9 cellular contexts compared by ENCODE assay signal in the genomic region with DNA sequence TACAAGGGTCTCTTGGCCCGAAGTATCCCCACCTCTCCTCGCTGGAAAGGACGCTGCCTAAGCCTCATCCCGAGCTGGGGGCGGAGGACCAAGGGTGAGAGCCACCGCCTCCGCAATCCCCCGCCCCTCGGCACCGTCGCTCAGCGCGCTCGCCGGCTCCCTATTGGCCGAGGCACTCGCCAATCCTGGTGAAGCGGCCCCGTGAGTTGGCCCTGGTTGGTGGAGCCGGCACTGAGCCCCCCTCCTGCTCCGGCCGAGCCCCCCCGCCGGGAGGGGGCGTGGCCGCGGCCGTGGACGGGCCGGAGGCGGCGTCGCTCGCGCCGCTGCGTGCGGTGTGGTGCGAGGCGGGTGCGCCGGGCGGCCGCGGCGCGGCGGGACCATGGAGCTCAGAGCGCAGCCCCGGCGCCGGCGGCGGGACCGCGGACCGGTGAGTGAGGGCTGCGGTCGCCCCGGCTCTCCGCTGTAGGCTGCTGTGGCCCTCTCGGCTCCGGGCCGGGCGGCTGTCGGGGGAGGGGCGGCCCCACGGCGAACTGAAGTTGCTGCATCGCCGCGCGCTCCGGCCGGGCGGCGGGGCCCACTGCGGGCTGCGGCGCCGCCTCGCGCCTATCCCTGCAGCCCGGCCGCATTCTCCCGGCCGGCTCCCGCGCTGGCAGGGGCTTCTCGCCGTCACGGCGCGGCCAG. TPM values are rescaled to one million over a fixed set of nuclear protein-coding genes. Genes with fewer than 3 reads are reported as not detected.
DNase-seq lines count a peak whose midpoint lies in the region; ATAC-seq and TF ChIP-seq lines count a peak whose summit lies in the region.
"Had no signal": no experiment of that assay in that cellular context is flagged by ENCODE, and none has a peak within 500 bp of the region (broad histone marks: within the 10 kb centered on the region; RNA-seq: fewer than 3 reads in every experiment).

A gene with protein sequence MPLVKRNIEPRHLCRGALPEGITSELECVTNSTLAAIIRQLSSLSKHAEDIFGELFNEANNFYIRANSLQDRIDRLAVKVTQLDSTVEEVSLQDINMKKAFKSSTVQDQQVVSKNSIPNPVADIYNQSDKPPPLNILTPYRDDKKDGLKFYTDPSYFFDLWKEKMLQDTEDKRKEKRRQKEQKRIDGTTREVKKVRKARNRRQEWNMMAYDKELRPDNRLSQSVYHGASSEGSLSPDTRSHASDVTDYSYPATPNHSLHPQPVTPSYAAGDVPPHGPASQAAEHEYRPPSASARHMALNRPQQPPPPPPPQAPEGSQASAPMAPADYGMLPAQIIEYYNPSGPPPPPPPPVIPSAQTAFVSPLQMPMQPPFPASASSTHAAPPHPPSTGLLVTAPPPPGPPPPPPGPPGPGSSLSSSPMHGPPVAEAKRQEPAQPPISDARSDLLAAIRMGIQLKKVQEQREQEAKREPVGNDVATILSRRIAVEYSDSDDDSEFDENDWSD (plus strand): TSS at position 291 of the 681 bp plus-strand sequence. CDS start 84,588 bp downstream, outside the sequence.

- H3K36me3 ChIP-seq in breast epithelium (no peaks in the 10 kb centered on the region), iPS-18a (ENCODE audit: control insufficient read depth, low read depth, low read length) (no peaks in the 10 kb centered on the region)
- H3K36me3 ChIP-seq: neutrophil had no signal

- H3K4me3 ChIP-seq in NB4 (ENCODE audit: low read depth, low read length) (no peak within 1 kb of the TSS), breast epithelium (peak within 1 kb of the TSS; percentile 78 to 84 (median 81)), iPS-18a (ENCODE audit: low read length) (peak within 1 kb of the TSS; percentile 75)

- ATAC-seq in SK-N-SH treated with all-trans-retinoic acid at 6 μM for 48 hours (peak; percentile 99), sciatic nerve (peak; percentile 99)

- CTCF ChIA-PET in GM10248 (lab: Yijun Ruan, JAX), result interaction anchor here (1.3 kb wide), 1 partner anchor 141 kb away, joined by 3 read pairs; no protein-coding TSS in a partner anchor

- no peak for TF ChIP-seq CTCF in GM10248 (IDR thresholded peaks at IDR 0.05; ENCODE audit: control extremely low read depth, extremely low read depth, low read depth, missing control alignments)
- no peak for TF ChIP-seq CTCF in HFFc6 (IDR thresholded peaks at IDR 0.05)
- TF ChIP-seq CTCF in NB4 (IDR thresholded peaks at IDR 0.05; ENCODE audit: low read depth, low read length), result no peak
- TF ChIP-seq CTCF in breast epithelium (IDR thresholded peaks at IDR 0.05), result no peak

- intact Hi-C loops in breast epithelium (cut with DNase I; ENCODE audit: low total_unique reads) (loop anchor here (2.0 kb wide), 1 partner anchor 29 kb away; no protein-coding TSS in a partner anchor), sciatic nerve (cut with DNase I) (no loop called here)

- no peaks in the 10 kb centered on the region for H3K4me1 ChIP-seq in breast epithelium
- peaks cover 26% of the 10 kb centered on the region for H3K4me1 ChIP-seq in iPS-18a (ENCODE audit: control insufficient read depth, low read depth, low read length)

- H3K4me3 Mint-ChIP-seq in HFFc6, result peak within 1 kb of the TSS; percentile 95

- DNase-seq in GM10248 (ENCODE audit: extremely low spot score) (peak; percentile 76), HFFc6 (peak; percentile 89), NB4 (ENCODE audit: low read depth) (peak; percentile 71), breast epithelium (ENCODE audit: low spot score in 2 of 2) (peak; percentile 85 to 92), sciatic nerve (ENCODE audit: low spot score) (peak; percentile 95), AML-193 (lab: John Stamatoyannopoulos, UW) (no peak)

- H3K9me3 Mint-ChIP-seq in HFFc6, result no peaks in the 10 kb centered on the region

- H3K27ac Mint-ChIP-seq in HFFc6, result peak within 1 kb of the TSS; percentile 65

- H3K27ac ChIP-seq in breast epithelium, result peak within 1 kb of the TSS; percentile 55 to 86
- H3K27ac ChIP-seq in iPS-18a (ENCODE audit: low read length), result no peak within 1 kb of the TSS
- H3K27ac ChIP-seq: neutrophil had no signal

- peaks cover 11% of the 10 kb centered on the region for H3K27me3 Mint-ChIP-seq in HFFc6 (ENCODE audit: insufficient read depth)

- H3K4me1 Mint-ChIP-seq in HFFc6 (ENCODE audit: low read depth), result peaks cover 19% of the 10 kb centered on the region

- POLR2A ChIA-PET in GM10248 (lab: Yijun Ruan, JAX), result no interaction called here

- peaks cover 0 to 3% of the 10 kb centered on the region in 2 donors for H3K27me3 ChIP-seq in breast epithelium
- peaks cover 23% of the 10 kb centered on the region for H3K27me3 ChIP-seq in iPS-18a (ENCODE audit: control insufficient read depth, insufficient read depth, low read length)

- H3K9me3 ChIP-seq in breast epithelium (no peaks in the 10 kb centered on the region), iPS-18a (ENCODE audit: control insufficient read depth, low read depth, low read length) (no peaks in the 10 kb centered on the region)
- H3K9me3 ChIP-seq: neutrophil had no signal

- H3K9ac ChIP-seq in iPS-18a (ENCODE audit: low read length), result peak within 1 kb of the TSS; percentile 64

- peaks cover 5% of the 10 kb centered on the region; the same call in 1 of the 2 replicates for H3K36me3 Mint-ChIP-seq in HFFc6 (ENCODE audit: low read depth)

- no peak for TF ChIP-seq POLR2A in NB4 (IDR thresholded peaks at IDR 0.05; ENCODE audit: extremely low read depth, insufficient read length)
- TF ChIP-seq POLR2A in breast epithelium (IDR thresholded peaks at IDR 0.05), result no peak

TF ChIP-seq in SK-N-SH treated with all-trans-retinoic acid at 6 μM for 48 hours, 23 proteins besides CTCF, POLR2A, EP300 and RAD21:
- TF ChIP-seq ARNTL (CRISPR knock-in tag; IDR thresholded peaks at IDR 0.05; ENCODE audit: borderline replicate concordance, low read depth) (no peak), ZC3H10 (CRISPR knock-in tag; IDR thresholded peaks at IDR 0.05) (no peak), TCF4 (CRISPR knock-in tag; IDR thresholded peaks at IDR 0.05; ENCODE audit: borderline replicate concordance) (no peak), TOX (CRISPR knock-in tag; IDR thresholded peaks at IDR 0.05; ENCODE audit: borderline replicate concordance) (no peak), ZFP3 (CRISPR knock-in tag; IDR thresholded peaks at IDR 0.05) (no peak), BACH2 (CRISPR knock-in tag; IDR thresholded peaks at IDR 0.05; ENCODE audit: borderline replicate concordance) (no peak), OSR1 (CRISPR knock-in tag; IDR thresholded peaks at IDR 0.05) (no peak), ZFP30 (CRISPR knock-in tag; IDR thresholded peaks at IDR 0.05) (no peak), ESRRG (CRISPR knock-in tag; IDR thresholded peaks at IDR 0.05) (no peak), SNAI2 (CRISPR knock-in tag; IDR thresholded peaks at IDR 0.05) (no peak)

RNA-seq across cellular contexts. Expression of the gene that starts here (rescaled TPM):
- 10 to 100 TPM; 26.4 to 32.9 (median 28.2) TPM for total RNA-seq in HFFc6 (2021; fragmentation: NEBNext Ultra II Directional; extraction: Animal tissue kit (Norgen Biotek cat#: 25700))
- total RNA-seq in breast epithelium, result 10 to 100 TPM; 15.2 to 67.0 (median 19.3) TPM
- 33.3 TPM for total RNA-seq in sciatic nerve

Comparison
In these comparisons a context has a peak if more than half of its experiments do, and no peak if none do; other contexts are left out.
1. DNase-seq: peak in GM10248 (single experiment), HFFc6 (single experiment), NB4 (single experiment), breast epithelium (2 of 2) and sciatic nerve (single experiment); none in AML-193 (0 of 2).